ENCODE assay signal across 15 cellular contexts in the genomic region with DNA sequence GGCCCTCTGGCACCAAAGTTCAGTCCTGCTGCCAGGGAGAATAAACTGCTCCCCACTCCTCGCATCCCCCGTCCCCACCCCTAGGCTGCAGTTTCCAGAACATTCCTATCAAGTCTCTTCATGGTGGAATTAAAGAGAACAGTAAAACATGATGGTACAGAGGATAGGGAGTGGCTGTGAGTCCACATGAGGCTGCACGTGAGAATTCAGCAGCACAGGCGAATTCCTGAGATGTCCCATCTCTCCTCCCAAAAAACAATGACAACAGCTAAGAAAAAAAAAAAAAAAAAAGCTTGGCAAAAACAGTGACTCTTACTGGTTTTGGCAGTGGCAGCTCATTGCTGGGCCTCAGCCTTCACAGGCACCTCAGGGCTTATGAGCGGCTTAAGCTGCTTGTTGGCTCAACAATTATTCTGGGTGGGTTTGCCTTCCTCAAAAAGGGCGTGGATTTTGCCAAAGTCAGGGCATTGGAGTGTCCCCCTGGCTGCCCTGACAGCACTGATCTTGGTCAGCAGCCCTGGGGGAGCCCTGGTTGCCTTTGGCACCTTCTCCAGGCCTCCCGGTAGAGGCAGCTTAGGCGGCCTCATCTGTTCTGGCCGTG. TPM values are rescaled to one million over a fixed set of nuclear protein-coding genes. Genes with fewer than 3 reads are reported as not detected.
A peak's percentile ranks its signal among the peaks of the same experiment; 100 is the strongest.
DNase-seq lines count a peak whose midpoint lies in the region; ATAC-seq and TF ChIP-seq lines count a peak whose summit lies in the region.
"Had no signal": no experiment of that assay in that cellular context is flagged by ENCODE, and none has a peak within 500 bp of the region (broad histone marks: within the 10 kb centered on the region; RNA-seq: fewer than 3 reads in every experiment).

No MANE protein-coding gene starts in this region.

- H2AK5ac ChIP-seq in IMR-90 (ENCODE audit: low read depth, low read length), result no peak overlapping the region

- ATAC-seq in IMR-90 (ENCODE audit: low read depth) (peak; percentile 9; the same call in 1 of the 2 replicates), GM19463 (IDR thresholded peaks at IDR 0.05; ENCODE audit: unreplicated experiment) (no peak), HG03439 (IDR thresholded peaks at IDR 0.05; ENCODE audit: unreplicated experiment) (no peak)
- ATAC-seq: stimulated activated naive CD8-positive, alpha-beta T cell treated with anti-CD3 and anti-CD28 coated beads, Interleukin-15, Interleukin-2, amounts not matched to agents 100 U/mL and 50 U/mL, for 24 hours had no signal

- no peaks in the 10 kb centered on the region for H3K36me3 ChIP-seq in IMR-90 (ENCODE audit: control insufficient read depth, insufficient read depth, low read length)
- H3K36me3 ChIP-seq in testis (ENCODE audit: low read depth, missing control alignments), result no peaks in the 10 kb centered on the region
- H3K36me3 ChIP-seq: SJCRH30 had no signal

- H3K4me2 ChIP-seq in IMR-90 (ENCODE audit: low read depth, low read length), result no peak overlapping the region

- no peak overlapping the region for H3K18ac ChIP-seq in IMR-90 (ENCODE audit: low read depth, low read length)

- H4K20me1 ChIP-seq in IMR-90 (ENCODE audit: insufficient read depth, low read length), result no peaks in the 10 kb centered on the region

- H3K27me3 ChIP-seq in IMR-90 (ENCODE audit: control insufficient read depth, insufficient read depth, low read length) (peaks cover 6% of the 10 kb centered on the region; the same call in 1 of the 2 replicates), testis (no peaks in the 10 kb centered on the region)

- H2AFZ ChIP-seq in IMR-90 (replicated peaks; ENCODE audit: low read length, poor library complexity), result no peak overlapping the region

- no peak overlapping the region for H4K5ac ChIP-seq in IMR-90 (ENCODE audit: low read depth, low read length)

- TF ChIP-seq CTCF in IMR-90 (conservative IDR thresholded peaks at IDR 0.05; ENCODE audit: low read depth, low read length) (no peak), coronary artery (IDR thresholded peaks at IDR 0.05) (no peak), testis (IDR thresholded peaks at IDR 0.05) (no peak)

- H3K9ac ChIP-seq in IMR-90 (ENCODE audit: low read depth, low read length), result no peak overlapping the region

- no peak overlapping the region for H3K14ac ChIP-seq in IMR-90 (replicated peaks; ENCODE audit: low read depth, low read length)

- no peak for TF ChIP-seq RAD21 in IMR-90 (IDR thresholded peaks at IDR 0.05; ENCODE audit: low read length)

- no peak overlapping the region for H2BK120ac ChIP-seq in IMR-90 (ENCODE audit: low read depth, low read length)

- H3K9me3 ChIP-seq in IMR-90 (ENCODE audit: control insufficient read depth, insufficient read depth, low read length) (no peaks in the 10 kb centered on the region), testis (no peaks in the 10 kb centered on the region)
- H3K9me3 ChIP-seq: SJCRH30 had no signal

- no peak overlapping the region for H2BK20ac ChIP-seq in IMR-90 (ENCODE audit: low read depth, low read length)

- H2BK5ac ChIP-seq in IMR-90 (ENCODE audit: low read depth, low read length, poor library complexity, severe bottlenecking), result no peak overlapping the region

- DNase-seq in IMR-90, result no peak
- DNase-seq in coronary artery (ENCODE audit: low spot score), result no peak
- DNase-seq in medulla oblongata (ENCODE audit: extremely low spot score), result peak; percentile 17
- peak; percentile 30 for DNase-seq in testis
- DNase-seq in epidermal melanocyte (ENCODE audit: insufficient read length, low spot score), result no peak
- DNase-seq in amniotic stem cell (lab: John Stamatoyannopoulos, UW), result no peak
- DNase-seq: HCEC 1CT; MM.1S; naive B cell; NCI-H2081 treated with DMSO at 0.1 percent for 48 hours; NCI-H82; SJCRH30; stimulated activated naive CD8-positive, alpha-beta T cell treated with anti-CD3 and anti-CD28 coated beads, Interleukin-15, Interleukin-2, amounts not matched to agents 100 U/mL and 50 U/mL, for 24 hours had no signal

- POLR2A ChIA-PET in IMR-90 (lab: Charles Lee; ENCODE audit: unreplicated experiment), result no interaction called here

- no peak overlapping the region for H2BK15ac ChIP-seq in IMR-90 (ENCODE audit: low read depth, low read length)

- no peak overlapping the region for H2AK9ac ChIP-seq in IMR-90 (replicated peaks; ENCODE audit: low read depth, low read length, poor library complexity)

- no peak overlapping the region for H4K91ac ChIP-seq in IMR-90 (ENCODE audit: insufficient read depth, low read depth, low read length)

- CTCF ChIA-PET in IMR-90 (lab: Yijun Ruan, JAX), result interaction anchor here (0.5 to 0.6 kb wide), 2 partner anchors 13 to 705 kb away, joined by 3 to 4 read pairs; no protein-coding TSS in a partner anchor

- intact Hi-C loops in IMR-90 (cut with micrococcal nuclease), result no loop called here
- intact Hi-C loops in testis (cut with DNase I; ENCODE audit: low total_unique reads), result no loop called here

- no peaks in the 10 kb centered on the region; a peak in 1 of 4 replicates for H3K79me1 ChIP-seq in IMR-90 (ENCODE audit: low read depth in 1 of 2, low read length in 2 of 2)

- H3K4me3 ChIP-seq in IMR-90 (ENCODE audit: insufficient read depth, low read depth, low read length) (no peak overlapping the region), coronary artery (no peak overlapping the region), testis (no peak overlapping the region)
- H3K4me3 ChIP-seq: SJCRH30 had no signal

- H3K23ac ChIP-seq in IMR-90 (ENCODE audit: low read depth, low read length), result no peak overlapping the region

- in situ Hi-C loops in IMR-90 (cut with MboI; ENCODE audit: low sequenced_read_pairs), result loop anchor here (5.0 kb wide), 1 partner anchor 35 kb away; no protein-coding TSS in a partner anchor

- no peak overlapping the region; a peak in 1 of 4 replicates for H4K8ac ChIP-seq in IMR-90 (ENCODE audit: low read depth in 2 of 2, low read length in 2 of 2)

- H3K27ac ChIP-seq in IMR-90 (ENCODE audit: insufficient read depth, low read length), result no peak overlapping the region
- H3K27ac ChIP-seq in coronary artery, result peak overlapping the region; percentile 25 to 56
- H3K27ac ChIP-seq in testis, result no peak overlapping the region
- H3K27ac ChIP-seq: SJCRH30 had no signal

- dilution Hi-C loops in IMR-90 (cut with HindIII; ENCODE audit: low sequenced_read_pairs, unreplicated experiment), result no loop called here

- TF ChIP-seq POLR2A in IMR-90 (IDR thresholded peaks at IDR 0.05; ENCODE audit: low read depth, low read length), result no peak
- TF ChIP-seq POLR2A in testis (IDR thresholded peaks at IDR 0.05), result no peak

- H3K9me1 ChIP-seq in IMR-90 (ENCODE audit: insufficient read depth, low read length), result peaks cover 8% of the 10 kb centered on the region

- no peak overlapping the region for H3K56ac ChIP-seq in IMR-90 (ENCODE audit: extremely low read depth, insufficient read depth, low read length)

- H3K4me1 ChIP-seq in IMR-90 (ENCODE audit: control insufficient read depth, insufficient read depth, low read length), result peaks cover 11% of the 10 kb centered on the region
- H3K4me1 ChIP-seq in testis, result peaks cover 3% of the 10 kb centered on the region
- H3K4me1 ChIP-seq: SJCRH30 had no signal

- 32% methylated on average over 2 of the region's 9 CpGs; no CpG with 5 or more reads in 1 of the 2 experiments for WGBS in IMR-90 (ENCODE audit: extremely low coverage in 2 of 2, insufficient read length in 1 of 2), 2 experiments
- WGBS in testis, 2 donors, result 70 to 81% methylated on average over 9 of the region's 9 CpGs

- no TSS peak for BruUV-seq in IMR-90 (replicated peaks; lab: Mats Ljungman, UMichigan)

- H3K4ac ChIP-seq in IMR-90 (ENCODE audit: low read depth, low read length), result no peak overlapping the region

TF ChIP-seq in IMR-90, 13 proteins besides CTCF, POLR2A, EP300 and RAD21:
- TF ChIP-seq MXI1 (IDR thresholded peaks at IDR 0.05; ENCODE audit: borderline replicate concordance, low read depth, low read length), result no peak
- TF ChIP-seq BHLHE40 (IDR thresholded peaks at IDR 0.05; ENCODE audit: low read depth, low read length), result peak; percentile 37; the same call in 1 of the 2 replicates
- no peak for TF ChIP-seq MAFK (IDR thresholded peaks at IDR 0.05; ENCODE audit: low read depth, low read length)
- TF ChIP-seq RCOR1 (IDR thresholded peaks at IDR 0.05; ENCODE audit: insufficient replicate concordance, low read length), result no peak

RNA-seq across cellular contexts. Expression of gene IFFO2, which starts 5.7 kb away (rescaled TPM):
- total RNA-seq in IMR-90 (2012; rRNA removed), result 13.6 and 14.5 TPM in 2 replicates
- polyA plus RNA-seq in IMR-90 (2012; rRNA removed), result 18.1 and 18.2 TPM in 2 replicates
- polyA plus RNA-seq in IMR-90 (2012; cell fraction: cytosol; rRNA removed), result 14.9 and 25.2 TPM in 2 replicates
- 20.2 and 32.8 TPM in 2 replicates for polyA plus RNA-seq in IMR-90 (2012; cell fraction: nucleus; rRNA removed; ENCODE audit: low replicate concordance)
- total RNA-seq in testis, result 1 to 10 TPM; 5.6 to 8.5 TPM
- polyA plus RNA-seq in testis (ENCODE audit: insufficient read depth, low read depth, low replicate concordance), result 5.0 TPM

RNA-seq across cellular contexts. Expression of gene ALDH4A1, which starts 59.9 kb away (rescaled TPM):
- total RNA-seq in IMR-90 (2012; rRNA removed), result 8.6 TPM in 2 replicates
- polyA plus RNA-seq in IMR-90 (2012; rRNA removed), result 21.1 and 23.0 TPM in 2 replicates
- polyA plus RNA-seq in IMR-90 (2012; cell fraction: cytosol; rRNA removed), result 12.1 and 21.4 TPM in 2 replicates
- polyA plus RNA-seq in IMR-90 (2012; cell fraction: nucleus; rRNA removed; ENCODE audit: low replicate concordance), result 16.8 and 36.6 TPM in 2 replicates
- total RNA-seq in testis, result 10 to 100 TPM in 1 of 2 donors, 1 to 10 TPM in 1; 9.6 to 10.6 TPM
- polyA plus RNA-seq in testis (ENCODE audit: insufficient read depth, low read depth, low replicate concordance), result 8.2 TPM

Comparison
In these comparisons a context has a peak if more than half of its experiments do, and no peak if none do; other contexts are left out.
1. DNase-seq: peak in medulla oblongata (single experiment) and testis (single experiment); none in IMR-90 (single experiment), coronary artery (single experiment), epidermal melanocyte (single experiment) and amniotic stem cell (single experiment).
2. H3K27ac ChIP-seq: peak in coronary artery (2 of 2); none in IMR-90 (single experiment) and testis (0 of 2).